ENCODE assay signal across 1 cellular context in the genomic region with DNA sequence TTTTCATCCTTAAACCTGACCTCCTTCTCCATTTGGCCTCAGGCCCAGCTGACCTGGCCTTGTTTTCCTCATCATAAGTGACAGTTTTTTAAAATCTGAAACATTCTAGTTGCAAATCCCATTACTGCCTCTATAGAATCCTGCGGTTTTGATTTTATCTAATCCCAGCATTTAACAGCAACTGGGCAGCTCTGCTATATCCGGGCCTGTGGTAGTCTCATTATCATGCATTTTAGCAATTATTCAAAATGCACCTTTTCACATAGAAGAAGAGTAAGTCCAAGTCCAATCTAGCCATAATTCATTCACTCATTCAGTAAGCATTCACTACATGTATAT.
TF ChIP-seq lines count a peak whose summit lies in the region.

No MANE protein-coding gene starts in this region.

TF ChIP-seq in IMR-90, 13 proteins besides CTCF, POLR2A, EP300 and RAD21:
- TF ChIP-seq MAFK (IDR thresholded peaks at IDR 0.05; ENCODE audit: low read depth, low read length) = no peak
- no peak for TF ChIP-seq FOS (IDR thresholded peaks at IDR 0.05; ENCODE audit: low read depth, low read length)
- no peak for TF ChIP-seq BHLHE40 (IDR thresholded peaks at IDR 0.05; ENCODE audit: low read depth, low read length)
- TF ChIP-seq CHD1 (IDR thresholded peaks at IDR 0.05; ENCODE audit: low read depth, low read length) = no peak
- no peak for TF ChIP-seq RCOR1 (IDR thresholded peaks at IDR 0.05; ENCODE audit: insufficient replicate concordance, low read length)
TF ChIP-seq in IMR-90: peak in this region for 0.
